10 cellular contexts compared by ENCODE assay signal in the genomic region with DNA sequence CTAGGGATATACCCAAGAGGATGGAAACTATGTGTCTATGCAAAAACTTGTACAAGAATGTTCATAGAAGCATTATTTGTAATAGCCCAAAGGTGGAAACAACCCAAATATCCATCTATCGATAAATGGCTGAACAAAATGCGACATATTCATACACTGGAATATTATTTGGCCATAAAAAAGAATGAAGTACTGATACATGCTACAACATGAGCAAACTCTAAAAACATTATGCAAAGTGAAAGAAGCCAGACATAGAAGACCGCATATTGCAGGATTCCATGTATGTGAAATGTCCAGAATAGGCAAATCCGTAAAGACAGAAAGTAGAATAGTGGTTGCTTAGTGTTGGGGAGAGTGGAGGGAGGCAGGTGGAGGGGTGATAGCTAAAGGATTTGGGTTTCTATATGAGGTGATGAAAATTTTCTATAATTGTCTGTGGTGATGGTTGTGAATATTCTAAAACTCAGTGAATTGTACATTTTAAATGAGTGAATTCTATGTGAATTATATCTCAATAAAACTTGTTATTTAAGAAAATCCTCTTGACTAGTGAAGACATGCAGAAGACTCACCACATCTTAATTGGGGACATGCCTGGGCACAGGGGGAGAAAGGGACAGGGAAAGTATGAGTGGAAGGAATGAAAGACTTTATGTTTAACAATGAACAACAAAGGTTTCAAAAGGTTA. TPM values are rescaled to one million over a fixed set of nuclear protein-coding genes. Genes with fewer than 3 reads are reported as not detected.
DNase-seq lines count a peak whose midpoint lies in the region; ATAC-seq, FAIRE-seq and TF ChIP-seq lines count a peak whose summit lies in the region.
"Had no signal": no experiment of that assay in that cellular context is flagged by ENCODE, and none has a peak within 500 bp of the region (broad histone marks: within the 10 kb centered on the region; RNA-seq: fewer than 3 reads in every experiment).

No MANE protein-coding gene starts in this region.

- DNase-seq in CD14-positive monocyte (ENCODE audit: low spot score) (no peak), colonic mucosa (no peak), progenitor cell of endocrine pancreas (ENCODE audit: low spot score, unreplicated experiment) (no peak), mesothelial cell of epicardium (ENCODE audit: low spot score in 2 of 2, unreplicated experiment in 2 of 2) (no peak), HTR-8/SVneo (ENCODE audit: insufficient read length, low spot score) (no peak)
- DNase-seq: NCI-H187, occipital lobe had no signal

- POLR2A ChIA-PET in HEK293 (lab: Yijun Ruan, JAX) = interaction anchor here (1.9 kb wide), 1 partner anchor 140 kb away, joined by 5 read pairs; no protein-coding TSS in a partner anchor

- no peak overlapping the region for H3K27ac ChIP-seq in HEK293 (ENCODE audit: extremely low read depth, low read depth, low read length)
- peak overlapping the region; percentile 38 for H3K27ac ChIP-seq in colonic mucosa

- no peak overlapping the region for H3K9ac ChIP-seq in colonic mucosa (ENCODE audit: low read depth in 2 of 2, low read length in 2 of 2)

- H3K4me1 ChIP-seq in HEK293 (ENCODE audit: control insufficient read depth, insufficient read depth, low read length) (no peaks in the 10 kb centered on the region), colonic mucosa (no peaks in the 10 kb centered on the region)

- H3K4me1 Mint-ChIP-seq in CD14-positive monocyte (peaks cover 54% of the 10 kb centered on the region), progenitor cell of endocrine pancreas (ENCODE audit: low read depth) (peaks cover 2% of the 10 kb centered on the region), mesothelial cell of epicardium (peaks cover 5% of the 10 kb centered on the region)

- H3K27me3 Mint-ChIP-seq in CD14-positive monocyte (ENCODE audit: low read depth in 3 of 3) = no peaks in the 10 kb centered on the region
- no peaks in the 10 kb centered on the region for H3K27me3 Mint-ChIP-seq in progenitor cell of endocrine pancreas
- no peaks in the 10 kb centered on the region for H3K27me3 Mint-ChIP-seq in mesothelial cell of epicardium (ENCODE audit: low read depth)

- H3K4me3 Mint-ChIP-seq in CD14-positive monocyte = no peak overlapping the region
- H3K4me3 Mint-ChIP-seq in progenitor cell of endocrine pancreas (ENCODE audit: low read depth) = no peak overlapping the region
- no peak overlapping the region for H3K4me3 Mint-ChIP-seq in mesothelial cell of epicardium

- TF ChIP-seq CTCF in CD14-positive monocyte (IDR thresholded peaks at IDR 0.05) = no peak
- no peak for TF ChIP-seq CTCF in HEK293 (tag by site-specific recombination; IDR thresholded peaks at IDR 0.05)
- no peak for TF ChIP-seq CTCF in colonic mucosa (IDR thresholded peaks at IDR 0.05)
- TF ChIP-seq CTCF in progenitor cell of endocrine pancreas (IDR thresholded peaks at IDR 0.05; ENCODE audit: unreplicated experiment) = no peak
- TF ChIP-seq CTCF in mesothelial cell of epicardium (IDR thresholded peaks at IDR 0.05; ENCODE audit: unreplicated experiment) = no peak

- H3K4me3 ChIP-seq in HEK293 (ENCODE audit: low read depth, low read length) (no peak overlapping the region), colonic mucosa (no peak overlapping the region)

- CTCF ChIA-PET in HEK293 (lab: Yijun Ruan, JAX) = interaction anchor here (0.6 to 16.2 kb wide), 29 partner anchors 13 to 431 kb away, joined by 3 to 254 read pairs (median 4); a partner anchor contains a TSS

- H3K36me3 Mint-ChIP-seq in CD14-positive monocyte (peaks cover 50% of the 10 kb centered on the region in 2 donors), progenitor cell of endocrine pancreas (ENCODE audit: insufficient read depth) (peaks cover 5% of the 10 kb centered on the region), mesothelial cell of epicardium (peaks cover 13% of the 10 kb centered on the region)

- intact Hi-C loops in CD14-positive monocyte (cut with micrococcal nuclease) (loop anchor here in 1 of 2 donors (2.0 to 10.0 kb wide), 3 partner anchors 101 to 291 kb away; a partner anchor contains a TSS), colonic mucosa (cut with DNase I) (loop anchor here (2.0 to 10.0 kb wide), 2 partner anchors 139 to 431 kb away; a partner anchor contains a TSS)

- H3K36me3 ChIP-seq in HEK293 (ENCODE audit: control insufficient read depth in 2 of 2, insufficient read depth in 1 of 2, low read length in 2 of 2) (peaks cover 0 to 24% of the 10 kb centered on the region in 2 experiments; a peak in 2 of 3 replicates), colonic mucosa (no peaks in the 10 kb centered on the region)

- no peak for FAIRE-seq in HTR-8/SVneo (lab: Jason Lieb, UNC)

- H3K9me3 ChIP-seq in HEK293 (ENCODE audit: control insufficient read depth, insufficient read depth, low read depth, low read length) (no peaks in the 10 kb centered on the region), colonic mucosa (no peaks in the 10 kb centered on the region)

- no peaks in the 10 kb centered on the region for H3K27me3 ChIP-seq in colonic mucosa

- H3K9me3 Mint-ChIP-seq in CD14-positive monocyte (no peaks in the 10 kb centered on the region), progenitor cell of endocrine pancreas (ENCODE audit: low read depth) (no peaks in the 10 kb centered on the region), mesothelial cell of epicardium (peaks cover 7% of the 10 kb centered on the region)

- no peak for ATAC-seq in GM21576 (IDR thresholded peaks at IDR 0.05; ENCODE audit: unreplicated experiment)
- no peak for ATAC-seq in GM21737 (IDR thresholded peaks at IDR 0.05; ENCODE audit: unreplicated experiment)

- H3K27ac Mint-ChIP-seq in CD14-positive monocyte = peak overlapping the region; percentile 97 to 99 (median 99)
- peak overlapping the region; percentile 51 for H3K27ac Mint-ChIP-seq in progenitor cell of endocrine pancreas
- H3K27ac Mint-ChIP-seq in mesothelial cell of epicardium = no peak overlapping the region

TF ChIP-seq in HEK293, 187 proteins besides CTCF, POLR2A, EP300 and RAD21:
- peak; percentile 76 for TF ChIP-seq ZNF146 (tag by site-specific recombination; IDR thresholded peaks at IDR 0.05)
- TF ChIP-seq ZNF664 (tag by site-specific recombination; IDR thresholded peaks at IDR 0.05) = peak; percentile 99
- TF ChIP-seq, protein P1, sequence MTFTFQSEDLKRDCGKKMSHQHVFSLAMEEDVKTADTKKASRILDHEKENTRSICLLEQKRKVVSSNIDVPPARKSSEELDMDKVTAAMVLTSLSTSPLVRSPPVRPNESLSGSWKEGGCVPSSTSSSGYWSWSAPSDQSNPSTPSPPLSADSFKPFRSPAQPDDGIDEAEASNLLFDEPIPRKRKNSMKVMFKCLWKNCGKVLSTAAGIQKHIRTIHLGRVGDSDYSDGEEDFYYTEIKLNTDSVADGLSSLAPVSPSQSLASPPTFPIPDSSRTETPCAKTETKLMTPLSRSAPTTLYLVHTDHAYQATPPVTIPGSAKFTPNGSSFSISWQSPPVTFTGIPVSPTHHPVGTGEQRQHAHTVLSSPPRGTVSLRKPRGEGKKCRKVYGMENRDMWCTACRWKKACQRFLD (tag by site-specific recombination; IDR thresholded peaks at IDR 0.05) = no peak

RNA-seq across cellular contexts. Expression of a gene that starts 29.8 kb away (rescaled TPM):
- polyA plus RNA-seq in CD14-positive monocyte = 100 to 1,000 TPM; 247 to 349 TPM
- total RNA-seq in colonic mucosa (1 to 10 TPM; 2.5 to 4.4 TPM), progenitor cell of endocrine pancreas (not detected in 2 replicates), mesothelial cell of epicardium (0.33 to 0.47 TPM in 2 of 3 replicates, not detected in the other)
